In the genomic region with DNA sequence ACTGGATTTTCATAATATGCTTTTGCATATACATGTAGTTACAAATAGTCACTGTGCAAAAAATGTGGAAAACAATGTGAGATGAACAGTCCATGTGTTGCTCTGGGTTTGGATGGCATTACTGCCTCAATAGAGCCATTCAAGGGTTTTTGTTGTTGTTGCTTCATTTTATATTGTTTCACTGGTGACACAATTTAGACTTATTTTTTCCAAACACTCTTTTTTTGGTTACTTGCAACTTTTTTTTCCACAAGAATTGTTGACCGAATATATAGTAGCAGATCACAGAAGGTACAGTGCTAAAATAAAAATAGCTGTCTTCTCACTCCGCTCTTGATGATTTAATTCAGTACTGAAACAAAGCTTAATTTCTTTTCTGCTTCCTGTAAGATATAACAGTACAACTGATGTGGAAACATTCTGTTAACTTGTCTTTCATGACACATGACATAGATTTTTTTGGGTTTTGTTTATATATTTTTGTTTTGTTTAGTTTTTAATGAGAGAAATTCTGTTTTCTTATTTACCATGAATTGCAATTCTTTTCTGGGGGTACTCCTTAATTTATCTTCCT, we compare ENCODE assay signal across 12 cellular contexts.
DNase-seq lines count a peak whose midpoint lies in the region; ATAC-seq and TF ChIP-seq lines count a peak whose summit lies in the region.
"Had no signal": no experiment of that assay in that cellular context is flagged by ENCODE, and none has a peak within 500 bp of the region (broad histone marks: within the 10 kb centered on the region; RNA-seq: fewer than 3 reads in every experiment).

No MANE protein-coding gene starts in this region.

- ATAC-seq in GM18505 (IDR thresholded peaks at IDR 0.05; ENCODE audit: unreplicated experiment) (peak; percentile 99), GM21423 (IDR thresholded peaks at IDR 0.05; ENCODE audit: unreplicated experiment) (peak; percentile 92), HG03108 (IDR thresholded peaks at IDR 0.05; ENCODE audit: unreplicated experiment) (peak; percentile 88)

- DNase-seq in foreskin melanocyte (peak; percentile 1), DMS79 treated with DMSO at 0.1 percent for 48 hours (lab: John Stamatoyannopoulos, UW) (no peak), NCI-H2107 treated with DMSO at 0.1 percent for 48 hours (lab: John Stamatoyannopoulos, UW; ENCODE audit: unreplicated experiment) (no peak), RKO (ENCODE audit: low spot score) (no peak), HT-29 (ENCODE audit: low spot score) (no peak)
- DNase-seq: activated B cell treated with CpG ODN at 0.5 μM for 24 hours, HFFc6, NCI-H2171, Right ventricle myocardium superior had no signal

- no peak for TF ChIP-seq POLR2A in GM18505 (IDR thresholded peaks at IDR 0.05; ENCODE audit: borderline replicate concordance, extremely low read depth, insufficient read depth, insufficient read length)
